ENCODE assay signal across 8 cellular contexts in genomic region chr19:52296773-52297600, GRCh38.
DNase-seq lines count a peak whose midpoint lies in the region; ATAC-seq and TF ChIP-seq lines count a peak whose summit lies in the region.

TSS of gene ZNF480 (plus strand) at chr19:52297169. CDS start at chr19:52300413, 3,244 bp downstream.

- no peaks in the 10 kb centered on the region for H3K27me3 ChIP-seq in layer of hippocampus (ENCODE audit: control insufficient read depth, insufficient read depth, low read length)

- peak; percentile 52 for ATAC-seq in HG03342 (IDR thresholded peaks at IDR 0.05; ENCODE audit: unreplicated experiment)

- peak; percentile 9 for TF ChIP-seq CTCF in GM12864 (IDR thresholded peaks at IDR 0.05; ENCODE audit: low read depth, low read length, missing control alignments)

- DNase-seq in GM12864 (ENCODE audit: low read depth) (peak; percentile 38), NCI-H510A (lab: John Stamatoyannopoulos, UW) (peak; percentile 59)
- peak; percentile 72 for DNase-seq in activated CD4-positive, alpha-beta T cell treated with anti-CD3 and anti-CD28 coated beads for 48 hours
- peak; percentile 39 to 41 for DNase-seq in stimulated activated CD4-positive, alpha-beta T cell treated with anti-CD3 and anti-CD28 coated beads, Interleukin-15, amount 100 ng/mL, for 48 hours (ENCODE audit: low read depth in 2 of 2)
- no peak for DNase-seq in NK-92 treated with Interleukin-12 subunit alpha and Interleukin-12 subunit beta, amount 100 ng/mL, for 24 hours (lab: John Stamatoyannopoulos, UW)

- H3K4me3 ChIP-seq in GM12864 (ENCODE audit: low read depth, low read length): peak within 1 kb of the TSS; percentile 93

- H3K27ac ChIP-seq in cingulate gyrus (ENCODE audit: low read depth, low read length) (peak within 1 kb of the TSS; percentile 65), layer of hippocampus (ENCODE audit: low read depth, low read length) (peak within 1 kb of the TSS; percentile 72)
